In the genomic region with DNA sequence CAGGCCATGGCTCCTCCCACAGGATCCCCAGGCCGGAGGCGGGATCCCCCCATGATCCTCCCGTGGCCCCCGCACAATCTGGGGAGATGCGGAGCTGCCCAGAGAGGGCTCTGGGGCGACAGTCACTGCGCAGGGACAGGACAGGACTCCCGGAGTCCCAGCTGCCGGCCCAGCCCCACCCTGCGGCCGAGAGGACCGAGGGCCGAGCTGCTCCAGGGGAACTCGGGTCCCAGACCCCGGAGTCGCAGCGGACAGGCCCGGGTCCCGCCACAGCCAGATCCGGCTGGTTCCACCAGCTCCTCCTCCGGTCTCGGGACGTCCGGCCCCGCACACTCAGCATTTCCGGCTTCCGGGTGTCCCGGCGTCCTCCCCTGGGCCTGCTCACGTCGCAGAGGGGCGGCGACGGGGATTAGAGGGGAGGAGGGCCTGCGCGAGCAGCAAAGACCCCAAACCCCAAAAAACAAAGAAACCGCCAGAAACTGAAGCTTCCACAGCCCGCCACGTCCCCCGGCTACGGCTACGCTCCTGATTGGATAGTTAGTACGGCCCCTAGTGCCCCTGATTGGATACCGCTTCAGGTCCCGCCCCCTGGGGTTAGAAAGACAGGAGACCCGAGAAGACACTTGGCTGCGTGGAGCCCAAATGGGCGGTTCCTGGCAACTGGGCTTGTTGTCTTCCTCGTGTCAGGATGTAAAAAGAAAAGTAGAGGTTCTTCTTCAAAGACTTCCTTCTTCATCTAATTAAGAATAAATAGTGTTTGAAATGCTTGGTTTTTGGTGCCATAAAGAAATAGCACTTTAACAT, we compare ENCODE assay signal across 1 cellular context.
A peak's percentile ranks its signal among the peaks of the same experiment; 100 is the strongest.
TF ChIP-seq lines count a peak whose summit lies in the region.

No MANE protein-coding gene starts in this region.

TF ChIP-seq in K562, 482 proteins besides CTCF, POLR2A, EP300 and RAD21 (continued from another document and continues in another):
- TF ChIP-seq NR3C1 (CRISPR knock-in tag; IDR thresholded peaks at IDR 0.05) (no peak), CREBBP (IDR thresholded peaks at IDR 0.05; ENCODE audit: low read depth, low read length) (no peak), XRCC4 (IDR thresholded peaks at IDR 0.05; ENCODE audit: extremely low read depth, insufficient read depth, insufficient read length) (no peak), ZNF146 (CRISPR knock-in tag; IDR thresholded peaks at IDR 0.05; ENCODE audit: unreplicated experiment) (no peak), TOE1 (IDR thresholded peaks at IDR 0.05; ENCODE audit: borderline replicate concordance) (peak; percentile 73; the same call in 1 of the 2 replicates), TOE1 (CRISPR knock-in tag; IDR thresholded peaks at IDR 0.05; ENCODE audit: borderline replicate concordance, low read depth) (no peak), ZSCAN29 (IDR thresholded peaks at IDR 0.05) (no peak), BRCA1 (IDR thresholded peaks at IDR 0.05) (no peak), BRCA1 (CRISPR knock-in tag; IDR thresholded peaks at IDR 0.05) (no peak), FOS (IDR thresholded peaks at IDR 0.05; ENCODE audit: extremely low read depth, insufficient read length) (peak; percentile 94), RNF2 (IDR thresholded peaks at IDR 0.05) (peak; percentile 65), TEAD1 (CRISPR knock-in tag; IDR thresholded peaks at IDR 0.05) (peak in 1 of 2 experiments; percentile 83; a peak in 2 of 4 replicates), SMAD3 (CRISPR knock-in tag; conservative IDR thresholded peaks at IDR 0.05) (peak; percentile 83), COPS2 (conservative IDR thresholded peaks at IDR 0.05) (no peak), FOXA1 (IDR thresholded peaks at IDR 0.05; ENCODE audit: borderline replicate concordance) (no peak), NFIX (CRISPR knock-in tag; IDR thresholded peaks at IDR 0.05; ENCODE audit: low read depth) (no peak), ZFPM2 (CRISPR knock-in tag; IDR thresholded peaks at IDR 0.05) (no peak; the same call in 1 of the 2 replicates), MTA3 (IDR thresholded peaks at IDR 0.05; ENCODE audit: borderline replicate concordance) (peak; percentile 84; the same call in 1 of the 2 replicates), ZNF668 (CRISPR knock-in tag; IDR thresholded peaks at IDR 0.05) (no peak), ZC3H11A (IDR thresholded peaks at IDR 0.05; ENCODE audit: low read depth, low read length) (no peak), EZH2 (IDR thresholded peaks at IDR 0.05; ENCODE audit: borderline replicate concordance, low read depth, low read length) (no peak), ZNF354B (CRISPR knock-in tag; IDR thresholded peaks at IDR 0.05) (no peak), ZFP1 (CRISPR knock-in tag; IDR thresholded peaks at IDR 0.05) (peak; percentile 35; the same call in 1 of the 2 replicates), RBM14 (IDR thresholded peaks at IDR 0.05; ENCODE audit: borderline replicate concordance, insufficient read depth, low read depth, low read length) (0 out of 2 replicates have a peak, but pooled peaks have one; percentile 80), ZNF133 (CRISPR knock-in tag; IDR thresholded peaks at IDR 0.05) (no peak), ILF3 (IDR thresholded peaks at IDR 0.05; ENCODE audit: borderline replicate concordance) (no peak), ESRRA (IDR thresholded peaks at IDR 0.05; ENCODE audit: borderline replicate concordance, low read depth) (peak; percentile 65; the same call in 1 of the 2 replicates), ZNF79 (CRISPR knock-in tag; IDR thresholded peaks at IDR 0.05; ENCODE audit: low read depth) (no peak), ZNF584 (CRISPR knock-in tag; IDR thresholded peaks at IDR 0.05; ENCODE audit: low read depth) (no peak), KDM2B (CRISPR knock-in tag; IDR thresholded peaks at IDR 0.05) (0 out of 2 replicates have a peak, but pooled peaks have one; percentile 57), NBN (IDR thresholded peaks at IDR 0.05; ENCODE audit: low read depth) (peak; percentile 71)
- TF ChIP-seq, protein P1, sequence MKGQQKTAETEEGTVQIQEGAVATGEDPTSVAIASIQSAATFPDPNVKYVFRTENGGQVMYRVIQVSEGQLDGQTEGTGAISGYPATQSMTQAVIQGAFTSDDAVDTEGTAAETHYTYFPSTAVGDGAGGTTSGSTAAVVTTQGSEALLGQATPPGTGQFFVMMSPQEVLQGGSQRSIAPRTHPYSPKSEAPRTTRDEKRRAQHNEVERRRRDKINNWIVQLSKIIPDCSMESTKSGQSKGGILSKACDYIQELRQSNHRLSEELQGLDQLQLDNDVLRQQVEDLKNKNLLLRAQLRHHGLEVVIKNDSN (CRISPR knock-in tag; IDR thresholded peaks at IDR 0.05): no peak
- TF ChIP-seq, protein P2, sequence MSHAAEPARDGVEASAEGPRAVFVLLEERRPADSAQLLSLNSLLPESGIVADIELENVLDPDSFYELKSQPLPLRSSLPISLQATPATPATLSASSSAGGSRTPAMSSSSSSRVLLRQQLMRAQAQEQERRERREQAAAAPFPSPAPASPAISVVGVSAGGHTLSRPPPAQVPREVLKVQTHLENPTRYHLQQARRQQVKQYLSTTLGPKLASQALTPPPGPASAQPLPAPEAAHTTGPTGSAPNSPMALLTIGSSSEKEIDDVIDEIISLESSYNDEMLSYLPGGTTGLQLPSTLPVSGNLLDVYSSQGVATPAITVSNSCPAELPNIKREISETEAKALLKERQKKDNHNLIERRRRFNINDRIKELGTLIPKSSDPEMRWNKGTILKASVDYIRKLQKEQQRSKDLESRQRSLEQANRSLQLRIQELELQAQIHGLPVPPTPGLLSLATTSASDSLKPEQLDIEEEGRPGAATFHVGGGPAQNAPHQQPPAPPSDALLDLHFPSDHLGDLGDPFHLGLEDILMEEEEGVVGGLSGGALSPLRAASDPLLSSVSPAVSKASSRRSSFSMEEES (CRISPR knock-in tag; IDR thresholded peaks at IDR 0.05): peak; percentile 18; the same call in 1 of the 2 replicates
- TF ChIP-seq, protein P3, sequence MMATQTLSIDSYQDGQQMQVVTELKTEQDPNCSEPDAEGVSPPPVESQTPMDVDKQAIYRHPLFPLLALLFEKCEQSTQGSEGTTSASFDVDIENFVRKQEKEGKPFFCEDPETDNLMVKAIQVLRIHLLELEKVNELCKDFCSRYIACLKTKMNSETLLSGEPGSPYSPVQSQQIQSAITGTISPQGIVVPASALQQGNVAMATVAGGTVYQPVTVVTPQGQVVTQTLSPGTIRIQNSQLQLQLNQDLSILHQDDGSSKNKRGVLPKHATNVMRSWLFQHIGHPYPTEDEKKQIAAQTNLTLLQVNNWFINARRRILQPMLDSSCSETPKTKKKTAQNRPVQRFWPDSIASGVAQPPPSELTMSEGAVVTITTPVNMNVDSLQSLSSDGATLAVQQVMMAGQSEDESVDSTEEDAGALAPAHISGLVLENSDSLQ (IDR thresholded peaks at IDR 0.05): peak; percentile 93
- TF ChIP-seq, protein P4, sequence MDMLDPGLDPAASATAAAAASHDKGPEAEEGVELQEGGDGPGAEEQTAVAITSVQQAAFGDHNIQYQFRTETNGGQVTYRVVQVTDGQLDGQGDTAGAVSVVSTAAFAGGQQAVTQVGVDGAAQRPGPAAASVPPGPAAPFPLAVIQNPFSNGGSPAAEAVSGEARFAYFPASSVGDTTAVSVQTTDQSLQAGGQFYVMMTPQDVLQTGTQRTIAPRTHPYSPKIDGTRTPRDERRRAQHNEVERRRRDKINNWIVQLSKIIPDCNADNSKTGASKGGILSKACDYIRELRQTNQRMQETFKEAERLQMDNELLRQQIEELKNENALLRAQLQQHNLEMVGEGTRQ (CRISPR knock-in tag; IDR thresholded peaks at IDR 0.05): no peak
- TF ChIP-seq, protein P5, sequence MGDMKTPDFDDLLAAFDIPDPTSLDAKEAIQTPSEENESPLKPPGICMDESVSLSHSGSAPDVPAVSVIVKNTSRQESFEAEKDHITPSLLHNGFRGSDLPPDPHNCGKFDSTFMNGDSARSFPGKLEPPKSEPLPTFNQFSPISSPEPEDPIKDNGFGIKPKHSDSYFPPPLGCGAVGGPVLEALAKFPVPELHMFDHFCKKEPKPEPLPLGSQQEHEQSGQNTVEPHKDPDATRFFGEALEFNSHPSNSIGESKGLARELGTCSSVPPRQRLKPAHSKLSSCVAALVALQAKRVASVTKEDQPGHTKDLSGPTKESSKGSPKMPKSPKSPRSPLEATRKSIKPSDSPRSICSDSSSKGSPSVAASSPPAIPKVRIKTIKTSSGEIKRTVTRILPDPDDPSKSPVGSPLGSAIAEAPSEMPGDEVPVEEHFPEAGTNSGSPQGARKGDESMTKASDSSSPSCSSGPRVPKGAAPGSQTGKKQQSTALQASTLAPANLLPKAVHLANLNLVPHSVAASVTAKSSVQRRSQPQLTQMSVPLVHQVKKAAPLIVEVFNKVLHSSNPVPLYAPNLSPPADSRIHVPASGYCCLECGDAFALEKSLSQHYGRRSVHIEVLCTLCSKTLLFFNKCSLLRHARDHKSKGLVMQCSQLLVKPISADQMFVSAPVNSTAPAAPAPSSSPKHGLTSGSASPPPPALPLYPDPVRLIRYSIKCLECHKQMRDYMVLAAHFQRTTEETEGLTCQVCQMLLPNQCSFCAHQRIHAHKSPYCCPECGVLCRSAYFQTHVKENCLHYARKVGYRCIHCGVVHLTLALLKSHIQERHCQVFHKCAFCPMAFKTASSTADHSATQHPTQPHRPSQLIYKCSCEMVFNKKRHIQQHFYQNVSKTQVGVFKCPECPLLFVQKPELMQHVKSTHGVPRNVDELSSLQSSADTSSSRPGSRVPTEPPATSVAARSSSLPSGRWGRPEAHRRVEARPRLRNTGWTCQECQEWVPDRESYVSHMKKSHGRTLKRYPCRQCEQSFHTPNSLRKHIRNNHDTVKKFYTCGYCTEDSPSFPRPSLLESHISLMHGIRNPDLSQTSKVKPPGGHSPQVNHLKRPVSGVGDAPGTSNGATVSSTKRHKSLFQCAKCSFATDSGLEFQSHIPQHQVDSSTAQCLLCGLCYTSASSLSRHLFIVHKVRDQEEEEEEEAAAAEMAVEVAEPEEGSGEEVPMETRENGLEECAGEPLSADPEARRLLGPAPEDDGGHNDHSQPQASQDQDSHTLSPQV (IDR thresholded peaks at IDR 0.05): no peak
- TF ChIP-seq, protein P6, sequence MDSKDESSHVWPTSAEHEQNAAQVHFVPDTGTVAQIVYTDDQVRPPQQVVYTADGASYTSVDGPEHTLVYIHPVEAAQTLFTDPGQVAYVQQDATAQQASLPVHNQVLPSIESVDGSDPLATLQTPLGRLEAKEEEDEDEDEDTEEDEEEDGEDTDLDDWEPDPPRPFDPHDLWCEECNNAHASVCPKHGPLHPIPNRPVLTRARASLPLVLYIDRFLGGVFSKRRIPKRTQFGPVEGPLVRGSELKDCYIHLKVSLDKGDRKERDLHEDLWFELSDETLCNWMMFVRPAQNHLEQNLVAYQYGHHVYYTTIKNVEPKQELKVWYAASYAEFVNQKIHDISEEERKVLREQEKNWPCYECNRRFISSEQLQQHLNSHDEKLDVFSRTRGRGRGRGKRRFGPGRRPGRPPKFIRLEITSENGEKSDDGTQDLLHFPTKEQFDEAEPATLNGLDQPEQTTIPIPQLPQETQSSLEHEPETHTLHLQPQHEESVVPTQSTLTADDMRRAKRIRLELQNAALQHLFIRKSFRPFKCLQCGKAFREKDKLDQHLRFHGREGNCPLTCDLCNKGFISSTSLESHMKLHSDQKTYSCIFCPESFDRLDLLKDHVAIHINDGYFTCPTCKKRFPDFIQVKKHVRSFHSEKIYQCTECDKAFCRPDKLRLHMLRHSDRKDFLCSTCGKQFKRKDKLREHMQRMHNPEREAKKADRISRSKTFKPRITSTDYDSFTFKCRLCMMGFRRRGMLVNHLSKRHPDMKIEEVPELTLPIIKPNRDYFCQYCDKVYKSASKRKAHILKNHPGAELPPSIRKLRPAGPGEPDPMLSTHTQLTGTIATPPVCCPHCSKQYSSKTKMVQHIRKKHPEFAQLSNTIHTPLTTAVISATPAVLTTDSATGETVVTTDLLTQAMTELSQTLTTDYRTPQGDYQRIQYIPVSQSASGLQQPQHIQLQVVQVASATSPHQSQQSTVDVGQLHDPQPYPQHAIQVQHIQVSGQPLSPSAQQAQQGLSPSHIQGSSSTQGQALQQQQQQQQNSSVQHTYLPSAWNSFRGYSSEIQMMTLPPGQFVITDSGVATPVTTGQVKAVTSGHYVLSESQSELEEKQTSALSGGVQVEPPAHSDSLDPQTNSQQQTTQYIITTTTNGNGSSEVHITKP (IDR thresholded peaks at IDR 0.05; ENCODE audit: partially characterized antibody): no peak
- TF ChIP-seq, protein P7, sequence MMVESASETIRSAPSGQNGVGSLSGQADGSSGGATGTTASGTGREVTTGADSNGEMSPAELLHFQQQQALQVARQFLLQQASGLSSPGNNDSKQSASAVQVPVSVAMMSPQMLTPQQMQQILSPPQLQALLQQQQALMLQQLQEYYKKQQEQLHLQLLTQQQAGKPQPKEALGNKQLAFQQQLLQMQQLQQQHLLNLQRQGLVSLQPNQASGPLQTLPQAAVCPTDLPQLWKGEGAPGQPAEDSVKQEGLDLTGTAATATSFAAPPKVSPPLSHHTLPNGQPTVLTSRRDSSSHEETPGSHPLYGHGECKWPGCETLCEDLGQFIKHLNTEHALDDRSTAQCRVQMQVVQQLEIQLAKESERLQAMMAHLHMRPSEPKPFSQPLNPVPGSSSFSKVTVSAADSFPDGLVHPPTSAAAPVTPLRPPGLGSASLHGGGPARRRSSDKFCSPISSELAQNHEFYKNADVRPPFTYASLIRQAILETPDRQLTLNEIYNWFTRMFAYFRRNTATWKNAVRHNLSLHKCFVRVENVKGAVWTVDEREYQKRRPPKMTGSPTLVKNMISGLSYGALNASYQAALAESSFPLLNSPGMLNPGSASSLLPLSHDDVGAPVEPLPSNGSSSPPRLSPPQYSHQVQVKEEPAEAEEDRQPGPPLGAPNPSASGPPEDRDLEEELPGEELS (CRISPR knock-in tag; IDR thresholded peaks at IDR 0.05; ENCODE audit: borderline replicate concordance): no peak
- TF ChIP-seq, protein P8, sequence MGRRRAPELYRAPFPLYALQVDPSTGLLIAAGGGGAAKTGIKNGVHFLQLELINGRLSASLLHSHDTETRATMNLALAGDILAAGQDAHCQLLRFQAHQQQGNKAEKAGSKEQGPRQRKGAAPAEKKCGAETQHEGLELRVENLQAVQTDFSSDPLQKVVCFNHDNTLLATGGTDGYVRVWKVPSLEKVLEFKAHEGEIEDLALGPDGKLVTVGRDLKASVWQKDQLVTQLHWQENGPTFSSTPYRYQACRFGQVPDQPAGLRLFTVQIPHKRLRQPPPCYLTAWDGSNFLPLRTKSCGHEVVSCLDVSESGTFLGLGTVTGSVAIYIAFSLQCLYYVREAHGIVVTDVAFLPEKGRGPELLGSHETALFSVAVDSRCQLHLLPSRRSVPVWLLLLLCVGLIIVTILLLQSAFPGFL (CRISPR knock-in tag; IDR thresholded peaks at IDR 0.05): no peak
- TF ChIP-seq, protein P9, sequence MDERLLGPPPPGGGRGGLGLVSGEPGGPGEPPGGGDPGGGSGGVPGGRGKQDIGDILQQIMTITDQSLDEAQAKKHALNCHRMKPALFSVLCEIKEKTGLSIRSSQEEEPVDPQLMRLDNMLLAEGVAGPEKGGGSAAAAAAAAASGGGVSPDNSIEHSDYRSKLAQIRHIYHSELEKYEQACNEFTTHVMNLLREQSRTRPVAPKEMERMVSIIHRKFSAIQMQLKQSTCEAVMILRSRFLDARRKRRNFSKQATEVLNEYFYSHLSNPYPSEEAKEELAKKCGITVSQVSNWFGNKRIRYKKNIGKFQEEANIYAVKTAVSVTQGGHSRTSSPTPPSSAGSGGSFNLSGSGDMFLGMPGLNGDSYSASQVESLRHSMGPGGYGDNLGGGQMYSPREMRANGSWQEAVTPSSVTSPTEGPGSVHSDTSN (CRISPR knock-in tag; IDR thresholded peaks at IDR 0.05; ENCODE audit: low read depth): no peak
- TF ChIP-seq, protein P9 (tag; conservative IDR thresholded peaks at IDR 0.05; ENCODE audit: low read depth): peak; percentile 89
